8 cellular contexts compared by ENCODE assay signal in the genomic region with DNA sequence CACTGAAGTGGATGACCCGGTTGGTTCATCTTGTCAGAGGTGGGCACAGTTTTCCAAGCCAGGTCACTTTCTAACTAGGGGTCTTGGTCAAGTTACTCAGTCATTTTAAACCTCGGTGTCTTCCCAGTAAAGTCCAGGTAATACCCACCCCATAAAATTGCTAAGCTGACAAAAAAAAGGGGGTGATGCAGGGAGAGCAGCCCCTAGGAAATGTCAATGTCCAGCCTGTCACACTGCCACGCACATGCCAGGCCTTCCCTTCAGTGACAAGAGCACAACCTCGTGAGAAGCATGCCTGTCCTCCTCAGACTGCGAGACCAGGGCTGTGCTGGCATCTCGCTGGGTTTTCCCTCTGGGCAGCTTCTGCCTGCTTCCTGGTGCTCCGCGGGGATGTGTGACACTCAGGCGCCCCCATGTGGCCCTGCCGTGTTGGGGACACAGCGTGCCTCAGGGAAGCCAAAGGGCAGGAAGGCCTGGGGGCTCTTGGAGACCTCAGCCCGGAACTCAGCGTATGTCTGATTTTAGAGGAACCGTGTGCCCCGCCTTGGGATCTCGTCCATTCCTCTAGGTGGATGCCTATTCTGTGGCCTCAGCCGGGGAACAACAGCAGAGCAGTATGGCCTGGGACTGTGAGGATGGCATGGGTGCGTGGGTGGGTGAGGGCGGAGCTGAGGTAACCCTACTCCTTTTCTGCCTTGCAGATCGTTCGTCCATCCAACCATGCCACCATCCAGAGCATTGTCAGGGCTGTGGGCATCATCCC. TPM values are rescaled to one million over a fixed set of nuclear protein-coding genes. Genes with fewer than 3 reads are reported as not detected.
DNase-seq lines count a peak whose midpoint lies in the region; ATAC-seq, FAIRE-seq and TF ChIP-seq lines count a peak whose summit lies in the region.

No MANE protein-coding gene starts in this region.

- H3K79me2 ChIP-seq in fibroblast of lung (ENCODE audit: control insufficient read depth, insufficient read depth, low read length): no peaks in the 10 kb centered on the region

- no peak overlapping the region for H3K4me3 Mint-ChIP-seq in nephron progenitor cell

- H3K4me1 Mint-ChIP-seq in nephron progenitor cell: no peaks in the 10 kb centered on the region

- no peak overlapping the region for H3K4me3 ChIP-seq in fibroblast of lung (replicated peaks in 1 of 4; ENCODE audit: control extremely low read depth in 1 of 4, insufficient read depth in 1 of 4, low read depth in 3 of 4, low read length in 4 of 4)

- TF ChIP-seq CTCF in fibroblast of lung (conservative IDR thresholded peaks at IDR 0.05 in 1 of 2, IDR thresholded peaks at IDR 0.05 in 1 of 2; ENCODE audit: low read depth in 1 of 2, low read length in 2 of 2): peak; percentile 90 to 97
- TF ChIP-seq CTCF in nephron progenitor cell (IDR thresholded peaks at IDR 0.05): peak; percentile 84

- no peak overlapping the region for H2AFZ ChIP-seq in fibroblast of lung (ENCODE audit: low read length)

- peak; percentile 92 for DNase-seq in 8988T
- DNase-seq in GM12892 (ENCODE audit: insufficient read length): peak; percentile 66
- peak; percentile 81 for DNase-seq in OCI-M1 (lab: John Stamatoyannopoulos, UW)
- DNase-seq in activated T-cell treated with anti-CD3 and anti-CD28 coated beads, Interleukin-2, amount 50 U/mL, for 48 hours: peak; percentile 88 to 91
- DNase-seq in fibroblast of lung (ENCODE audit: low read depth in 2 of 2): peak; percentile 41 to 66
- DNase-seq in nephron progenitor cell: peak; percentile 88
- DNase-seq in stimulated activated naive CD4-positive, alpha-beta T cell treated with Interleukin-2 at 50 U/mL for 16 hours (lab: John Stamatoyannopoulos, UW): peak; percentile 72

- H3K9ac ChIP-seq in fibroblast of lung (ENCODE audit: insufficient read depth, low read length): no peak overlapping the region

- no peaks in the 10 kb centered on the region for H3K36me3 Mint-ChIP-seq in nephron progenitor cell (ENCODE audit: low read depth)

- no peaks in the 10 kb centered on the region for H3K9me3 ChIP-seq in fibroblast of lung (ENCODE audit: control insufficient read depth, insufficient read depth, low read depth, low read length)

- no peak overlapping the region for H3K4me2 ChIP-seq in fibroblast of lung (ENCODE audit: extremely low read depth, insufficient read depth, low read length)

- no peak overlapping the region for H3K27ac Mint-ChIP-seq in nephron progenitor cell

- no peaks in the 10 kb centered on the region for H4K20me1 ChIP-seq in fibroblast of lung (ENCODE audit: control insufficient read depth, extremely low read depth, insufficient read depth, low read length)

- no peaks in the 10 kb centered on the region for H3K4me1 ChIP-seq in fibroblast of lung (ENCODE audit: control insufficient read depth, extremely low read depth, insufficient read depth, low read length)

- FAIRE-seq in GM12892 (lab: Jason Lieb, UNC): no peak

- H3K36me3 ChIP-seq in fibroblast of lung (ENCODE audit: control insufficient read depth, insufficient read depth, low read length): no peaks in the 10 kb centered on the region

- no peak for TF ChIP-seq POLR2A in GM12892 (IDR thresholded peaks at IDR 0.05; ENCODE audit: low read depth, low read length)

- H3K27ac ChIP-seq in fibroblast of lung (ENCODE audit: insufficient read depth, low read length): no peak overlapping the region

- peaks cover 8% of the 10 kb centered on the region for H3K27me3 Mint-ChIP-seq in nephron progenitor cell (ENCODE audit: low read depth, poor library complexity)

- no peaks in the 10 kb centered on the region for H3K9me3 Mint-ChIP-seq in nephron progenitor cell

- peak; percentile 59 for ATAC-seq in HG03565 (IDR thresholded peaks at IDR 0.05; ENCODE audit: unreplicated experiment)

- peaks cover 2% of the 10 kb centered on the region for H3K27me3 ChIP-seq in fibroblast of lung (ENCODE audit: control insufficient read depth, insufficient read depth, low read length)

RNA-seq across cellular contexts. Expression of a gene that starts 10.2 kb away (rescaled TPM):
- polyA plus RNA-seq in GM12892 (2012; ENCODE audit: missing spikeins): not detected
- total RNA-seq in fibroblast of lung: not detected in 2 replicates
- not detected in 2 replicates for polyA plus RNA-seq in fibroblast of lung
- polyA plus RNA-seq in fibroblast of lung (2012): not detected in 2 replicates
- not detected in 2 replicates for polyA minus RNA-seq in fibroblast of lung (ENCODE audit: low replicate concordance)

RNA-seq across cellular contexts. Expression of a gene that starts 12.1 kb away (rescaled TPM):
- polyA plus RNA-seq in GM12892 (2012; ENCODE audit: missing spikeins): not detected
- total RNA-seq in fibroblast of lung: 8.0 and 25.1 TPM in 2 replicates
- polyA plus RNA-seq in fibroblast of lung: 6.2 and 16.2 TPM in 2 replicates
- 6.9 and 18.5 TPM in 2 replicates for polyA plus RNA-seq in fibroblast of lung (2012)
- polyA minus RNA-seq in fibroblast of lung (ENCODE audit: low replicate concordance): 4.0 and 13.1 TPM in 2 replicates

RNA-seq across cellular contexts. Expression of a gene that starts 36.1 kb away (rescaled TPM):
- polyA plus RNA-seq in GM12892 (2012; ENCODE audit: missing spikeins): not detected
- not detected in 2 replicates for total RNA-seq in fibroblast of lung
- polyA plus RNA-seq in fibroblast of lung: not detected in 2 replicates
- polyA plus RNA-seq in fibroblast of lung (2012): not detected in 2 replicates
- polyA minus RNA-seq in fibroblast of lung (ENCODE audit: low replicate concordance): not detected in 2 replicates
